In genomic region chr17:79728169-79728907, GRCh38 we compare ENCODE assay signal across 1 cellular context.
A peak's percentile ranks its signal among the peaks of the same experiment; 100 is the strongest.
TF ChIP-seq lines count a peak whose summit lies in the region.

No MANE protein-coding gene starts in this region.

TF ChIP-seq in HepG2, 621 proteins besides CTCF, POLR2A, EP300 and RAD21 (continued from another document and continues in another):
- TF ChIP-seq PLRG1 (conservative IDR thresholded peaks at IDR 0.05) (no peak), ZNF138 (CRISPR knock-in tag; IDR thresholded peaks at IDR 0.05; ENCODE audit: low read depth) (no peak), HINFP (CRISPR knock-in tag; IDR thresholded peaks at IDR 0.05; ENCODE audit: low read depth) (0 out of 2 replicates have a peak, but pooled peaks have one; percentile 36), ARID5B (CRISPR knock-in tag; IDR thresholded peaks at IDR 0.05) (peak; percentile 16; the same call in 1 of the 2 replicates), GATAD2A (CRISPR knock-in tag; IDR thresholded peaks at IDR 0.05) (0 out of 2 replicates have a peak, but pooled peaks have one; percentile 19), TFDP1 (CRISPR knock-in tag; IDR thresholded peaks at IDR 0.05; ENCODE audit: borderline replicate concordance) (0 out of 2 replicates have a peak, but pooled peaks have one; percentile 14), GPN1 (CRISPR knock-in tag; IDR thresholded peaks at IDR 0.05; ENCODE audit: borderline replicate concordance) (no peak), SOX13 (IDR thresholded peaks at IDR 0.05) (no peak), SOX13 (CRISPR knock-in tag; conservative IDR thresholded peaks at IDR 0.05 in 1 of 2, IDR thresholded peaks at IDR 0.05 in 1 of 2) (no peak), ISX (CRISPR knock-in tag; conservative IDR thresholded peaks at IDR 0.05) (no peak), ZNF317 (CRISPR knock-in tag; IDR thresholded peaks at IDR 0.05) (no peak), KDM2A (CRISPR knock-in tag; IDR thresholded peaks at IDR 0.05; ENCODE audit: borderline replicate concordance, low read depth) (0 out of 2 replicates have a peak, but pooled peaks have one; percentile 55), CREM (IDR thresholded peaks at IDR 0.05) (peak; percentile 71; the same call in 1 of the 2 replicates), CREM (CRISPR knock-in tag; IDR thresholded peaks at IDR 0.05) (no peak), CREB1 (IDR thresholded peaks at IDR 0.05) (0 out of 2 replicates have a peak, but pooled peaks have one; percentile 9), CREB1 (CRISPR knock-in tag; IDR thresholded peaks at IDR 0.05) (peak; percentile 72), KAT2B (IDR thresholded peaks at IDR 0.05; ENCODE audit: borderline replicate concordance, low read depth, low read length) (no peak), TEAD3 (CRISPR knock-in tag; optimal IDR thresholded peaks at IDR 0.05; ENCODE audit: borderline replicate concordance) (peak; percentile 73), ARNTL (CRISPR knock-in tag; IDR thresholded peaks at IDR 0.05) (no peak), ELF4 (CRISPR knock-in tag; IDR thresholded peaks at IDR 0.05; ENCODE audit: borderline replicate concordance) (no peak), SMYD3 (CRISPR knock-in tag; IDR thresholded peaks at IDR 0.05) (no peak), ZNF343 (CRISPR knock-in tag; IDR thresholded peaks at IDR 0.05) (no peak), ZNF501 (CRISPR knock-in tag; IDR thresholded peaks at IDR 0.05) (peak; percentile 55; the same call in 1 of the 2 replicates), ZNF143 (CRISPR knock-in tag; IDR thresholded peaks at IDR 0.05) (peak; percentile 94), SP1 (IDR thresholded peaks at IDR 0.05) (no peak), SP1 (CRISPR knock-in tag; IDR thresholded peaks at IDR 0.05) (0 out of 2 replicates have a peak, but pooled peaks have one; percentile 26), MXD4 (CRISPR knock-in tag; IDR thresholded peaks at IDR 0.05) (peak; percentile 17; the same call in 1 of the 2 replicates), GABPB1 (CRISPR knock-in tag; IDR thresholded peaks at IDR 0.05) (peak; percentile 56), PHF20 (CRISPR knock-in tag; IDR thresholded peaks at IDR 0.05) (no peak; the same call in 1 of the 2 replicates)
- TF ChIP-seq, protein P1, sequence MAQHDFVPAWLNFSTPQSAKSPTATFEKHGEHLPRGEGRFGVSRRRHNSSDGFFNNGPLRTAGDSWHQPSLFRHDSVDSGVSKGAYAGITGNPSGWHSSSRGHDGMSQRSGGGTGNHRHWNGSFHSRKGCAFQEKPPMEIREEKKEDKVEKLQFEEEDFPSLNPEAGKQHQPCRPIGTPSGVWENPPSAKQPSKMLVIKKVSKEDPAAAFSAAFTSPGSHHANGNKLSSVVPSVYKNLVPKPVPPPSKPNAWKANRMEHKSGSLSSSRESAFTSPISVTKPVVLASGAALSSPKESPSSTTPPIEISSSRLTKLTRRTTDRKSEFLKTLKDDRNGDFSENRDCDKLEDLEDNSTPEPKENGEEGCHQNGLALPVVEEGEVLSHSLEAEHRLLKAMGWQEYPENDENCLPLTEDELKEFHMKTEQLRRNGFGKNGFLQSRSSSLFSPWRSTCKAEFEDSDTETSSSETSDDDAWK (CRISPR knock-in tag; IDR thresholded peaks at IDR 0.05): no peak
- TF ChIP-seq, protein P2, sequence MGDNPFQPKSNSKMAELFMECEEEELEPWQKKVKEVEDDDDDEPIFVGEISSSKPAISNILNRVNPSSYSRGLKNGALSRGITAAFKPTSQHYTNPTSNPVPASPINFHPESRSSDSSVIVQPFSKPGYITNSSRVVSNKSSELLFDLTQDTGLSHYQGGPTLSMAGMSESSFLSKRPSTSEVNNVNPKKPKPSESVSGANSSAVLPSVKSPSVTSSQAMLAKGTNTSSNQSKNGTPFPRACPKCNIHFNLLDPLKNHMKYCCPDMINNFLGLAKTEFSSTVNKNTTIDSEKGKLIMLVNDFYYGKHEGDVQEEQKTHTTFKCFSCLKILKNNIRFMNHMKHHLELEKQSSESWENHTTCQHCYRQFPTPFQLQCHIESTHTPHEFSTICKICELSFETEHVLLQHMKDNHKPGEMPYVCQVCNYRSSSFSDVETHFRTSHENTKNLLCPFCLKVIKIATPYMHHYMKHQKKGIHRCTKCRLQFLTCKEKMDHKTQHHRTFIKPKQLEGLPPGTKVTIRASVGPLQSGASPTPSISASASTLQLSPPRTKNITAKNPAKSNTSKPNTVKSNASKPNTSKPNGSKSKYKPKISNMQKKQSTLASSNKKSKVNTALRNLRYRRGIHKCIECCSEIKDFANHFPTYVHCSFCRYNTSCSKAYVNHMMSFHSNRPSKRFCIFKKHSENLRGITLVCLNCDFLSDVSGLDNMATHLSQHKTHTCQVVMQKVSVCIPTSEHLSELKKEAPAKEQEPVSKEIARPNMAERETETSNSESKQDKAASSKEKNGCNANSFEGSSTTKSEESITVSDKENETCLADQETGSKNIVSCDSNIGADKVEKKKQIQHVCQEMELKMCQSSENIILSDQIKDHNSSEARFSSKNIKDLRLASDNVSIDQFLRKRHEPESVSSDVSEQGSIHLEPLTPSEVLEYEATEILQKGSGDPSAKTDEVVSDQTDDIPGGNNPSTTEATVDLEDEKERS (CRISPR knock-in tag; IDR thresholded peaks at IDR 0.05): 0 out of 2 replicates have a peak, but pooled peaks have one; percentile 17
- TF ChIP-seq, protein P3, sequence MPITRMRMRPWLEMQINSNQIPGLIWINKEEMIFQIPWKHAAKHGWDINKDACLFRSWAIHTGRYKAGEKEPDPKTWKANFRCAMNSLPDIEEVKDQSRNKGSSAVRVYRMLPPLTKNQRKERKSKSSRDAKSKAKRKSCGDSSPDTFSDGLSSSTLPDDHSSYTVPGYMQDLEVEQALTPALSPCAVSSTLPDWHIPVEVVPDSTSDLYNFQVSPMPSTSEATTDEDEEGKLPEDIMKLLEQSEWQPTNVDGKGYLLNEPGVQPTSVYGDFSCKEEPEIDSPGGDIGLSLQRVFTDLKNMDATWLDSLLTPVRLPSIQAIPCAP (CRISPR knock-in tag; IDR thresholded peaks at IDR 0.05; ENCODE audit: low read depth): no peak
- TF ChIP-seq, protein P4, sequence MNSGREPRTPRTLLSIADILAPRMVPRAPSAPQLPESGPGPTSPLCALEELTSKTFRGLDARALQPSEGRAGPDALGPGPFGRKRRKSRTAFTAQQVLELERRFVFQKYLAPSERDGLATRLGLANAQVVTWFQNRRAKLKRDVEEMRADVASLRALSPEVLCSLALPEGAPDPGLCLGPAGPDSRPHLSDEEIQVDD (CRISPR knock-in tag; IDR thresholded peaks at IDR 0.05; ENCODE audit: borderline replicate concordance): no peak
- TF ChIP-seq, protein P5, sequence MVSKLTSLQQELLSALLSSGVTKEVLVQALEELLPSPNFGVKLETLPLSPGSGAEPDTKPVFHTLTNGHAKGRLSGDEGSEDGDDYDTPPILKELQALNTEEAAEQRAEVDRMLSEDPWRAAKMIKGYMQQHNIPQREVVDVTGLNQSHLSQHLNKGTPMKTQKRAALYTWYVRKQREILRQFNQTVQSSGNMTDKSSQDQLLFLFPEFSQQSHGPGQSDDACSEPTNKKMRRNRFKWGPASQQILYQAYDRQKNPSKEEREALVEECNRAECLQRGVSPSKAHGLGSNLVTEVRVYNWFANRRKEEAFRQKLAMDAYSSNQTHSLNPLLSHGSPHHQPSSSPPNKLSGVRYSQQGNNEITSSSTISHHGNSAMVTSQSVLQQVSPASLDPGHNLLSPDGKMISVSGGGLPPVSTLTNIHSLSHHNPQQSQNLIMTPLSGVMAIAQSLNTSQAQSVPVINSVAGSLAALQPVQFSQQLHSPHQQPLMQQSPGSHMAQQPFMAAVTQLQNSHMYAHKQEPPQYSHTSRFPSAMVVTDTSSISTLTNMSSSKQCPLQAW (CRISPR knock-in tag; IDR thresholded peaks at IDR 0.05): 0 out of 2 replicates have a peak, but pooled peaks have one; percentile 19
- TF ChIP-seq, protein P6, sequence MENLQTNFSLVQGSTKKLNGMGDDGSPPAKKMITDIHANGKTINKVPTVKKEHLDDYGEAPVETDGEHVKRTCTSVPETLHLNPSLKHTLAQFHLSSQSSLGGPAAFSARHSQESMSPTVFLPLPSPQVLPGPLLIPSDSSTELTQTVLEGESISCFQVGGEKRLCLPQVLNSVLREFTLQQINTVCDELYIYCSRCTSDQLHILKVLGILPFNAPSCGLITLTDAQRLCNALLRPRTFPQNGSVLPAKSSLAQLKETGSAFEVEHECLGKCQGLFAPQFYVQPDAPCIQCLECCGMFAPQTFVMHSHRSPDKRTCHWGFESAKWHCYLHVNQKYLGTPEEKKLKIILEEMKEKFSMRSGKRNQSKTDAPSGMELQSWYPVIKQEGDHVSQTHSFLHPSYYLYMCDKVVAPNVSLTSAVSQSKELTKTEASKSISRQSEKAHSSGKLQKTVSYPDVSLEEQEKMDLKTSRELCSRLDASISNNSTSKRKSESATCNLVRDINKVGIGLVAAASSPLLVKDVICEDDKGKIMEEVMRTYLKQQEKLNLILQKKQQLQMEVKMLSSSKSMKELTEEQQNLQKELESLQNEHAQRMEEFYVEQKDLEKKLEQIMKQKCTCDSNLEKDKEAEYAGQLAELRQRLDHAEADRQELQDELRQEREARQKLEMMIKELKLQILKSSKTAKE (CRISPR knock-in tag; IDR thresholded peaks at IDR 0.05; ENCODE audit: borderline replicate concordance): no peak
- TF ChIP-seq, protein P7, sequence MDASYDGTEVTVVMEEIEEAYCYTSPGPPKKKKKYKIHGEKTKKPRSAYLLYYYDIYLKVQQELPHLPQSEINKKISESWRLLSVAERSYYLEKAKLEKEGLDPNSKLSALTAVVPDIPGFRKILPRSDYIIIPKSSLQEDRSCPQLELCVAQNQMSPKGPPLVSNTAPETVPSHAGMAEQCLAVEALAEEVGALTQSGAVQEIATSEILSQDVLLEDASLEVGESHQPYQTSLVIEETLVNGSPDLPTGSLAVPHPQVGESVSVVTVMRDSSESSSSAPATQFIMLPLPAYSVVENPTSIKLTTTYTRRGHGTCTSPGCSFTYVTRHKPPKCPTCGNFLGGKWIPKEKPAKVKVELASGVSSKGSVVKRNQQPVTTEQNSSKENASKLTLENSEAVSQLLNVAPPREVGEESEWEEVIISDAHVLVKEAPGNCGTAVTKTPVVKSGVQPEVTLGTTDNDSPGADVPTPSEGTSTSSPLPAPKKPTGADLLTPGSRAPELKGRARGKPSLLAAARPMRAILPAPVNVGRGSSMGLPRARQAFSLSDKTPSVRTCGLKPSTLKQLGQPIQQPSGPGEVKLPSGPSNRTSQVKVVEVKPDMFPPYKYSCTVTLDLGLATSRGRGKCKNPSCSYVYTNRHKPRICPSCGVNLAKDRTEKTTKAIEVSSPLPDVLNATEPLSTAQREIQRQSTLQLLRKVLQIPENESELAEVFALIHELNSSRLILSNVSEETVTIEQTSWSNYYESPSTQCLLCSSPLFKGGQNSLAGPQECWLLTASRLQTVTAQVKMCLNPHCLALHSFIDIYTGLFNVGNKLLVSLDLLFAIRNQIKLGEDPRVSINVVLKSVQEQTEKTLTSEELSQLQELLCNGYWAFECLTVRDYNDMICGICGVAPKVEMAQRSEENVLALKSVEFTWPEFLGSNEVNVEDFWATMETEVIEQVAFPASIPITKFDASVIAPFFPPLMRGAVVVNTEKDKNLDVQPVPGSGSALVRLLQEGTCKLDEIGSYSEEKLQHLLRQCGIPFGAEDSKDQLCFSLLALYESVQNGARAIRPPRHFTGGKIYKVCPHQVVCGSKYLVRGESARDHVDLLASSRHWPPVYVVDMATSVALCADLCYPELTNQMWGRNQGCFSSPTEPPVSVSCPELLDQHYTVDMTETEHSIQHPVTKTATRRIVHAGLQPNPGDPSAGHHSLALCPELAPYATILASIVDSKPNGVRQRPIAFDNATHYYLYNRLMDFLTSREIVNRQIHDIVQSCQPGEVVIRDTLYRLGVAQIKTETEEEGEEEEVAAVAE (CRISPR knock-in tag; IDR thresholded peaks at IDR 0.05; ENCODE audit: borderline replicate concordance): peak; percentile 87
